In the genomic region with DNA sequence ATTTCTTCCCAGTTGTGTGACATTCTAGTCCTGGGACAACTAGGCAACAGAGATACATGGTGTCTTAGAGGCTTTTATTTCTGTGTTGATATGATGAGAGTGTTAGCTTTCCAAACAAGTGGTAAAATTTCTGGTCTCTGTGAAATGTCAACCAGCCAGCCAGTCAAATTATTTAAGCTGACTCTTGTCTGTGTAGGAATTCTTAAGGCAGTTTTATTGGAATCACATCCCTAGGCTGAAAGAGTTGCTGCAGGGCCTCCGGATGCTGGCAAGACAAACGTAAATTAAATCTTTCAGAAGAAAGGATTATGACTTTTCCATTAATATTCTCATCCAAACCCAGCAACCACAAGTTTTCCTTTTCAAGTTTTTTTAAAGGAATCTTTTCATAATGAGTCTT, we compare ENCODE assay signal across 18 cellular contexts. TPM values are rescaled to one million over a fixed set of nuclear protein-coding genes. Genes with fewer than 3 reads are reported as not detected.
DNase-seq lines count a peak whose midpoint lies in the region; ATAC-seq, FAIRE-seq and TF ChIP-seq lines count a peak whose summit lies in the region.
"Had no signal": no experiment of that assay in that cellular context is flagged by ENCODE, and none has a peak within 500 bp of the region (broad histone marks: within the 10 kb centered on the region; RNA-seq: fewer than 3 reads in every experiment).

No MANE protein-coding gene starts in this region.

- H3K4me3 Mint-ChIP-seq in mesothelial cell of epicardium = no peak overlapping the region
- H3K4me3 Mint-ChIP-seq: CD14-positive monocyte had no signal

- FAIRE-seq in endometrium (lab: Jason Lieb, UNC) (peak; percentile 62), pancreas (lab: Jason Lieb, UNC) (peak; percentile 23)
- FAIRE-seq: GM18507 had no signal

- H3K36me3 ChIP-seq in pancreas = no peaks in the 10 kb centered on the region

- H3K27me3 ChIP-seq in pancreas = no peaks in the 10 kb centered on the region

- H3K27ac Mint-ChIP-seq in mesothelial cell of epicardium = no peak overlapping the region
- H3K27ac Mint-ChIP-seq: CD14-positive monocyte had no signal

- H3K4me1 ChIP-seq in pancreas = no peaks in the 10 kb centered on the region

- peaks cover 3% of the 10 kb centered on the region for H3K4me1 Mint-ChIP-seq in mesothelial cell of epicardium

- no peak overlapping the region for H3K4me3 ChIP-seq in AG09309 (ENCODE audit: control insufficient read depth, low read depth, low read length)
- no peak overlapping the region for H3K4me3 ChIP-seq in pancreas

- no peaks in the 10 kb centered on the region for H3K9me3 ChIP-seq in pancreas

- TF ChIP-seq CTCF in AG09309 (IDR thresholded peaks at IDR 0.05; ENCODE audit: control insufficient read depth, insufficient read depth, low read depth, low read length, missing control alignments) (no peak), pancreas (IDR thresholded peaks at IDR 0.05) (no peak), mesothelial cell of epicardium (IDR thresholded peaks at IDR 0.05; ENCODE audit: unreplicated experiment) (no peak)

- H3K27ac ChIP-seq in pancreas = no peak overlapping the region

- H3K36me3 Mint-ChIP-seq in mesothelial cell of epicardium = no peaks in the 10 kb centered on the region
- H3K36me3 Mint-ChIP-seq: CD14-positive monocyte had no signal

- intact Hi-C loops in pancreas (cut with DNase I) = loop anchor here in 1 of 3 donors (10.0 kb wide), 1 partner anchor 115 kb away; no protein-coding TSS in a partner anchor

- peaks cover 3% of the 10 kb centered on the region for H3K27me3 Mint-ChIP-seq in mesothelial cell of epicardium (ENCODE audit: low read depth)

- WGBS in pancreas, 2 donors = 60 to 67% methylated on average over 2 of the region's 2 CpGs

- peaks cover 25% of the 10 kb centered on the region for H3K9me3 Mint-ChIP-seq in mesothelial cell of epicardium

- DNase-seq in AG09309 (ENCODE audit: low read depth) = peak; percentile 89
- peak; percentile 76 for DNase-seq in GM04504 (ENCODE audit: low read depth)
- DNase-seq in pancreas = no peak
- DNase-seq in mesothelial cell of epicardium (ENCODE audit: low spot score in 2 of 2, unreplicated experiment in 2 of 2) = no peak
- no peak for DNase-seq in NCI-H1436 (lab: John Stamatoyannopoulos, UW)
- DNase-seq in GDM1 (lab: John Stamatoyannopoulos, UW) = no peak
- DNase-seq: COR-L47, DMS153, KBM-7, NCI-H1048, NCI-H2081 treated with DMSO at 0.1 percent for 48 hours, NCI-H510A, NCI-H774 had no signal

- no peak for ATAC-seq in pancreas
- no peak for ATAC-seq in HG03521 (IDR thresholded peaks at IDR 0.05; ENCODE audit: unreplicated experiment)
- ATAC-seq: Right ventricle myocardium inferior had no signal

RNA-seq across cellular contexts. Expression of gene SERPINB7, which starts 44.6 kb away (rescaled TPM):
- total RNA-seq in pancreas (not detected), mesothelial cell of epicardium (0.40 to 0.68 TPM (median 0.51 TPM) in 3 replicates)
- polyA plus RNA-seq in pancreas = not detected
- total RNA-seq: Right ventricle myocardium inferior had no signal
- polyA plus RNA-seq: CD14-positive monocyte had no signal

Comparison
In these comparisons a context has a peak if more than half of its experiments do, and no peak if none do; other contexts are left out.
1. DNase-seq: peak in AG09309 (single experiment) and GM04504 (single experiment); none in pancreas (0 of 6), mesothelial cell of epicardium (0 of 2), NCI-H1436 (single experiment) and GDM1 (single experiment).